ENCODE assay signal across 10 cellular contexts in the genomic region with DNA sequence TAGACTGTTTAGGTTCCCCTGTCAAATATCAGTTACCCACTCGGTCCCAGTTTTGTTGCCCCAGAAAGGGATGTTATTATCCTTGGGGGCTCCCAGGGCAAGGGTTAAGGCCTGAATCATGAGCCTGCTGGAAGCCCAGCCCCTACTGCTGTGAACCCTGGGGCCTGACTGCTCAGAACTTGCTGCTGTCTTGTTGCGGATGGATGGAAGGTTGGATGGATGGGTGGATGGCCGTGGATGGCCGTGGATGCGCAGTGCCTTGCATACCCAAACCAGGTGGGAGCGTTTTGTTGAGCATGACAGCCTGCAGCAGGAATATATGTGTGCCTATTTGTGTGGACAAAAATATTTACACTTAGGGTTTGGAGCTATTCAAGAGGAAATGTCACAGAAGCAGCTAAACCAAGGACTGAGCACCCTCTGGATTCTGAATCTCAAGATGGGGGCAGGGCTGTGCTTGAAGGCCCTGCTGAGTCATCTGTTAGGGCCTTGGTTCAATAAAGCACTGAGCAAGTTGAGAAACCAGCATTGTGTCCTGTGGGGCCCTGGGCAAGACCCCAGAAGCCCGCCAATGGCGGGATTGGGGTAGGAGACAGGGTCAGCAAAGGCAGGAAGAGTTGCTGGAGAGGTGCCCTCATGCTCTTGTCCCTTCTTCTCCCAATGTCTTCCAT. TPM values are rescaled to one million over a fixed set of nuclear protein-coding genes. Genes with fewer than 3 reads are reported as not detected.
A peak's percentile ranks its signal among the peaks of the same experiment; 100 is the strongest.
DNase-seq lines count a peak whose midpoint lies in the region; ATAC-seq, FAIRE-seq and TF ChIP-seq lines count a peak whose summit lies in the region.
"Had no signal": no experiment of that assay in that cellular context is flagged by ENCODE, and none has a peak within 500 bp of the region (broad histone marks: within the 10 kb centered on the region; RNA-seq: fewer than 3 reads in every experiment).

No MANE protein-coding gene starts in this region.

- no peak for TF ChIP-seq POLR2A in GM18505 (IDR thresholded peaks at IDR 0.05; ENCODE audit: borderline replicate concordance, extremely low read depth, insufficient read depth, insufficient read length)

- no peaks in the 10 kb centered on the region for H3K9me3 Mint-ChIP-seq in activated T-helper 2 cell treated with anti-CD3 and anti-CD28 coated beads, Interferon-gamma antibody, Interleukin-2, Interleukin-4, amounts not matched to agents 10 μg/mL and 5 μg/mL and 100 μg/mL, durations not matched to agents 14 hours and 24 hours and 36 hours
- H3K9me3 Mint-ChIP-seq in glutamatergic neuron (ENCODE audit: unreplicated experiment) = peaks cover 10% of the 10 kb centered on the region

- H3K9me3 ChIP-seq in HEK293 (ENCODE audit: control insufficient read depth, insufficient read depth, low read depth, low read length) = no peaks in the 10 kb centered on the region
- no peaks in the 10 kb centered on the region for H3K9me3 ChIP-seq in small intestine (ENCODE audit: control insufficient read depth, low read depth)

- no peak for TF ChIP-seq CTCF in HEK293 (tag by site-specific recombination; IDR thresholded peaks at IDR 0.05)
- TF ChIP-seq CTCF in glutamatergic neuron (IDR thresholded peaks at IDR 0.05; ENCODE audit: partially characterized antibody, unreplicated experiment) = no peak

- H3K36me3 Mint-ChIP-seq in activated T-helper 2 cell treated with anti-CD3 and anti-CD28 coated beads, Interferon-gamma antibody, Interleukin-2, Interleukin-4, amounts not matched to agents 10 μg/mL and 5 μg/mL and 100 μg/mL, durations not matched to agents 14 hours and 24 hours and 36 hours (ENCODE audit: low read depth) = peaks cover 64% of the 10 kb centered on the region
- peaks cover 7% of the 10 kb centered on the region for H3K36me3 Mint-ChIP-seq in glutamatergic neuron (ENCODE audit: unreplicated experiment)

- H3K36me3 ChIP-seq in HEK293 (ENCODE audit: control insufficient read depth in 2 of 2, insufficient read depth in 1 of 2, low read length in 2 of 2) (peaks cover 21 to 56% of the 10 kb centered on the region in 2 experiments), small intestine (ENCODE audit: control insufficient read depth in 2 of 2, insufficient read depth in 2 of 2, low read length in 2 of 2) (peaks cover 0 to 6% of the 10 kb centered on the region in 2 donors)

- H3K27ac ChIP-seq in HEK293 (ENCODE audit: extremely low read depth, low read depth, low read length) (no peak overlapping the region), small intestine (ENCODE audit: low read depth in 1 of 2, low read length in 1 of 2) (peak overlapping the region in 1 of 2 donors; percentile 95)

- no peaks in the 10 kb centered on the region for H3K27me3 Mint-ChIP-seq in activated T-helper 2 cell treated with anti-CD3 and anti-CD28 coated beads, Interferon-gamma antibody, Interleukin-2, Interleukin-4, amounts not matched to agents 10 μg/mL and 5 μg/mL and 100 μg/mL, durations not matched to agents 14 hours and 24 hours and 36 hours (ENCODE audit: low read depth)
- H3K27me3 Mint-ChIP-seq in glutamatergic neuron (ENCODE audit: unreplicated experiment) = peaks cover 12% of the 10 kb centered on the region

- 86 to 87% (median 87%) methylated on average over 8 of the region's 8 CpGs for WGBS in small intestine, 3 donors

- no peak overlapping the region for H3K4me3 Mint-ChIP-seq in activated T-helper 2 cell treated with anti-CD3 and anti-CD28 coated beads, Interferon-gamma antibody, Interleukin-2, Interleukin-4, amounts not matched to agents 10 μg/mL and 5 μg/mL and 100 μg/mL, durations not matched to agents 14 hours and 24 hours and 36 hours (ENCODE audit: low read depth)
- H3K4me3 Mint-ChIP-seq in glutamatergic neuron (ENCODE audit: unreplicated experiment) = peak overlapping the region; percentile 30

- H3K27me3 ChIP-seq in small intestine (ENCODE audit: control insufficient read depth in 2 of 2, insufficient read depth in 2 of 2, low read length in 2 of 2) = no peaks in the 10 kb centered on the region

- H3K4me1 ChIP-seq in HEK293 (ENCODE audit: control insufficient read depth, insufficient read depth, low read length) (peaks cover 18% of the 10 kb centered on the region), small intestine (ENCODE audit: control insufficient read depth in 2 of 2, insufficient read depth in 1 of 2, low read depth in 1 of 2, low read length in 1 of 2) (peaks cover 4 to 12% of the 10 kb centered on the region in 2 donors)

- intact Hi-C loops in activated T-helper 2 cell treated with anti-CD3 and anti-CD28 coated beads, Interferon-gamma antibody, Interleukin-2, Interleukin-4, amounts not matched to agents 10 μg/mL and 5 μg/mL and 100 μg/mL, durations not matched to agents 14 hours and 24 hours and 36 hours (cut with micrococcal nuclease) = no loop called here

- CTCF ChIA-PET in HEK293 (lab: Yijun Ruan, JAX) = interaction anchor here (1.2 to 2.0 kb wide), 2 partner anchors 14 to 95 kb away, joined by 5 to 6 read pairs; a partner anchor contains a TSS

- no peak for ATAC-seq in HG03469 (IDR thresholded peaks at IDR 0.05; ENCODE audit: unreplicated experiment)
- ATAC-seq in GM18505 (IDR thresholded peaks at IDR 0.05; ENCODE audit: unreplicated experiment) = no peak

- peaks cover 40% of the 10 kb centered on the region for H3K4me1 Mint-ChIP-seq in activated T-helper 2 cell treated with anti-CD3 and anti-CD28 coated beads, Interferon-gamma antibody, Interleukin-2, Interleukin-4, amounts not matched to agents 10 μg/mL and 5 μg/mL and 100 μg/mL, durations not matched to agents 14 hours and 24 hours and 36 hours (ENCODE audit: low read depth)
- H3K4me1 Mint-ChIP-seq in glutamatergic neuron (ENCODE audit: low read depth, unreplicated experiment) = peaks cover 41% of the 10 kb centered on the region

- FAIRE-seq in small intestine (lab: Jason Lieb, UNC) = no peak
- FAIRE-seq: colon had no signal

- DNase-seq in activated T-helper 2 cell treated with anti-CD3 and anti-CD28 coated beads, Interferon-gamma antibody, Interleukin-2, Interleukin-4, amounts not matched to agents 10 μg/mL and 5 μg/mL and 100 μg/mL, durations not matched to agents 14 hours and 24 hours and 36 hours (ENCODE audit: low spot score) = no peak
- DNase-seq in glutamatergic neuron (no peak), small intestine (peak; percentile 55), NCI-H2081 treated with DMSO at 0.1 percent for 48 hours (lab: John Stamatoyannopoulos, UW) (no peak), pons (ENCODE audit: low spot score) (no peak)
- DNase-seq: NCI-H2029 had no signal

- POLR2A ChIA-PET in HEK293 (lab: Yijun Ruan, JAX) = interaction anchor here (0.6 to 1.6 kb wide), 4 partner anchors 9 to 54 kb away, joined by 3 to 12 read pairs (median 6); a partner anchor contains a TSS

- H3K4me3 ChIP-seq in HEK293 (ENCODE audit: low read depth, low read length) = no peak overlapping the region
- no peak overlapping the region for H3K4me3 ChIP-seq in small intestine (ENCODE audit: low read depth in 1 of 2, low read length in 2 of 2)

- H3K27ac Mint-ChIP-seq in activated T-helper 2 cell treated with anti-CD3 and anti-CD28 coated beads, Interferon-gamma antibody, Interleukin-2, Interleukin-4, amounts not matched to agents 10 μg/mL and 5 μg/mL and 100 μg/mL, durations not matched to agents 14 hours and 24 hours and 36 hours = peak overlapping the region; percentile 45
- no peak overlapping the region for H3K27ac Mint-ChIP-seq in glutamatergic neuron (ENCODE audit: unreplicated experiment)

TF ChIP-seq in HEK293, 187 proteins besides CTCF, POLR2A, EP300 and RAD21:
- TF ChIP-seq ZNF600 (tag by site-specific recombination; IDR thresholded peaks at IDR 0.05) = 0 out of 2 replicates have a peak, but pooled peaks have one; percentile 29
- TF ChIP-seq, protein P1, sequence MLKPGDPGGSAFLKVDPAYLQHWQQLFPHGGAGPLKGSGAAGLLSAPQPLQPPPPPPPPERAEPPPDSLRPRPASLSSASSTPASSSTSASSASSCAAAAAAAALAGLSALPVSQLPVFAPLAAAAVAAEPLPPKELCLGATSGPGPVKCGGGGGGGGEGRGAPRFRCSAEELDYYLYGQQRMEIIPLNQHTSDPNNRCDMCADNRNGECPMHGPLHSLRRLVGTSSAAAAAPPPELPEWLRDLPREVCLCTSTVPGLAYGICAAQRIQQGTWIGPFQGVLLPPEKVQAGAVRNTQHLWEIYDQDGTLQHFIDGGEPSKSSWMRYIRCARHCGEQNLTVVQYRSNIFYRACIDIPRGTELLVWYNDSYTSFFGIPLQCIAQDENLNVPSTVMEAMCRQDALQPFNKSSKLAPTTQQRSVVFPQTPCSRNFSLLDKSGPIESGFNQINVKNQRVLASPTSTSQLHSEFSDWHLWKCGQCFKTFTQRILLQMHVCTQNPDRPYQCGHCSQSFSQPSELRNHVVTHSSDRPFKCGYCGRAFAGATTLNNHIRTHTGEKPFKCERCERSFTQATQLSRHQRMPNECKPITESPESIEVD (tag by site-specific recombination; IDR thresholded peaks at IDR 0.05) = no peak

RNA-seq across cellular contexts. Expression of a gene that starts 9.6 kb away (rescaled TPM):
- 101 and 103 TPM in 2 replicates for total RNA-seq in activated T-helper 2 cell treated with anti-CD3 and anti-CD28 coated beads, Interferon-gamma antibody, Interleukin-2, Interleukin-4, amounts not matched to agents 10 μg/mL and 5 μg/mL and 100 μg/mL, durations not matched to agents 14 hours and 24 hours and 36 hours
- total RNA-seq in glutamatergic neuron (ENCODE audit: unreplicated experiment) = 27.6 TPM
- polyA plus RNA-seq in small intestine = 10 to 100 TPM; 15.7 to 53.8 (median 15.9) TPM

RNA-seq across cellular contexts. Expression of a gene that starts 14.6 kb away (rescaled TPM):
- 11.9 and 12.8 TPM in 2 replicates for total RNA-seq in activated T-helper 2 cell treated with anti-CD3 and anti-CD28 coated beads, Interferon-gamma antibody, Interleukin-2, Interleukin-4, amounts not matched to agents 10 μg/mL and 5 μg/mL and 100 μg/mL, durations not matched to agents 14 hours and 24 hours and 36 hours
- 8.1 TPM for total RNA-seq in glutamatergic neuron (ENCODE audit: unreplicated experiment)
- polyA plus RNA-seq in small intestine = 10 to 100 TPM; 11.6 to 14.7 (median 12.4) TPM

RNA-seq across cellular contexts. Expression of a gene that starts 19.2 kb away (rescaled TPM):
- 66.1 and 68.9 TPM in 2 replicates for total RNA-seq in activated T-helper 2 cell treated with anti-CD3 and anti-CD28 coated beads, Interferon-gamma antibody, Interleukin-2, Interleukin-4, amounts not matched to agents 10 μg/mL and 5 μg/mL and 100 μg/mL, durations not matched to agents 14 hours and 24 hours and 36 hours
- 47.1 TPM for total RNA-seq in glutamatergic neuron (ENCODE audit: unreplicated experiment)
- polyA plus RNA-seq in small intestine = 10 to 100 TPM; 60.4 to 73.2 (median 60.5) TPM

RNA-seq across cellular contexts. Expression of a gene that starts 24.5 kb away (rescaled TPM):
- not detected in 2 replicates for total RNA-seq in activated T-helper 2 cell treated with anti-CD3 and anti-CD28 coated beads, Interferon-gamma antibody, Interleukin-2, Interleukin-4, amounts not matched to agents 10 μg/mL and 5 μg/mL and 100 μg/mL, durations not matched to agents 14 hours and 24 hours and 36 hours
- total RNA-seq in glutamatergic neuron (ENCODE audit: unreplicated experiment) = 0.22 TPM
- polyA plus RNA-seq in small intestine = under 1 TPM in 1 of 3 donors, not detected in 2; 0.06 TPM

RNA-seq across cellular contexts. Expression of a gene that starts 38.2 kb away (rescaled TPM):
- total RNA-seq in activated T-helper 2 cell treated with anti-CD3 and anti-CD28 coated beads, Interferon-gamma antibody, Interleukin-2, Interleukin-4, amounts not matched to agents 10 μg/mL and 5 μg/mL and 100 μg/mL, durations not matched to agents 14 hours and 24 hours and 36 hours = 55.8 and 56.3 TPM in 2 replicates
- 54.6 TPM for total RNA-seq in glutamatergic neuron (ENCODE audit: unreplicated experiment)
- polyA plus RNA-seq in small intestine = 10 to 100 TPM in 2 of 3 donors, 1 to 10 TPM in 1; 5.8 to 38.4 (median 14.3) TPM
